ENCODE assay signal across 7 cellular contexts in the genomic region with DNA sequence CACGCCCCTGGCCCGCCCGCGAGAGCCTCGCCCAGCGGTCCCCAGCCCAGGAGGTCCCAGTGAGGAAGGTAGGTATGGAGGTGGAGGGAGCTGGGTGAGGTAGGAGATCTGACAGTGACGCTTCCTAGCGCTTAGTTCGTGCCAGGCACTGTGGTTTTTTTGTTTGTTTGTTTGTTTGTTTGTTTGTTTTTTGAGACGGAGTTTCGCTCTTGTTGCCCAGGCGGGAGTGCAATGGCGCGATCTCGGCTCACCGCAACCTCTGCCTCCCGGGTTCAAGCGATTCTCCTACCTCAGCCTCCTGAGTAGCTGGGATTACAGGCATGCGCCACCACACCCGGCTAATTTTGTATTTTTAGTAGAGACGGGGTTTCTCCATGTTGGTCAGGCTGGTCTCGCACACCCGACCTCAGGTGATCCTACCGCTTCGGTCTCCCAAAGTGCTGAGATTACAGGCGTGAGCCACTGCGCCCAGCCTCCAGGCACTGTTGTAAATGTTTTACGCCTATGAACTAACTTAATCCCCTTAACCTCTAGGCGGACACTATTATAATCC. TPM values are rescaled to one million over a fixed set of nuclear protein-coding genes. Genes with fewer than 3 reads are reported as not detected.
DNase-seq lines count a peak whose midpoint lies in the region; TF ChIP-seq lines count a peak whose summit lies in the region.
"Not testable (repeated sequence)": the region's sequence is repeated elsewhere in the genome, so short reads cannot be mapped to it uniquely, and the experiment has no call there.
"Had no signal": no experiment of that assay in that cellular context is flagged by ENCODE, and none has a peak within 500 bp of the region (broad histone marks: within the 10 kb centered on the region; RNA-seq: fewer than 3 reads in every experiment).

No MANE protein-coding gene starts in this region.

- no CpG with 5 or more reads among the region's 29 CpGs for WGBS in iPS DF 6.9 (ENCODE audit: insufficient coverage, insufficient read length)

- not testable (repeated sequence) for H3K27ac ChIP-seq in HL-60 (replicated peaks); iPS DF 6.9 (ENCODE audit: low read length)

- peak overlapping the region; percentile 44; the same call in 1 of the 2 replicates for H3K4me3 ChIP-seq in HL-60 (replicated peaks; ENCODE audit: insufficient read depth, low read length)
- peak overlapping the region; percentile 34 for H3K4me3 ChIP-seq in choroid plexus epithelial cell (ENCODE audit: low read depth, low read length)
- peak overlapping the region; percentile 55; the same call in 1 of the 2 replicates for H3K4me3 ChIP-seq in iPS DF 6.9 (ENCODE audit: low read length)

- H3K27me3 Mint-ChIP-seq in activated CD4-positive, alpha-beta T cell treated with anti-CD3 and anti-CD28 coated beads, Interleukin-2, amount 10 ng/mL, durations not matched to agents 7 days and 5 days, result peaks cover 37% of the 10 kb centered on the region
- H3K27me3 Mint-ChIP-seq in osteocyte (ENCODE audit: unreplicated experiment), result not testable (repeated sequence)

- not testable (repeated sequence) for DNase-seq in HL-60 (ENCODE audit: low read depth in 1 of 2, low spot score in 1 of 2); activated CD4-positive, alpha-beta T cell treated with anti-CD3 and anti-CD28 coated beads, Interleukin-2, amount 10 ng/mL, durations not matched to agents 7 days and 5 days; choroid plexus epithelial cell (ENCODE audit: low read depth); iPS DF 6.9 (ENCODE audit: low read depth, low spot score); osteocyte (ENCODE audit: extremely low spot score, unreplicated experiment)

- POLR2A ChIA-PET in activated CD4-positive, alpha-beta T cell treated with anti-CD3 and anti-CD28 coated beads, Interleukin-2, amount 10 ng/mL, durations not matched to agents 7 days and 5 days (lab: Charles Lee), result not testable (repeated sequence)

- not testable (repeated sequence) for TF ChIP-seq CTCF in HL-60 (IDR thresholded peaks at IDR 0.05; ENCODE audit: insufficient read depth, low read length); choroid plexus epithelial cell (conservative IDR thresholded peaks at IDR 0.05; ENCODE audit: low read depth, low read length); osteocyte (IDR thresholded peaks at IDR 0.05)

- H3K27ac Mint-ChIP-seq in activated CD4-positive, alpha-beta T cell treated with anti-CD3 and anti-CD28 coated beads, Interleukin-2, amount 10 ng/mL, durations not matched to agents 7 days and 5 days; osteocyte (ENCODE audit: unreplicated experiment): not testable (repeated sequence)

- H3K4me3 Mint-ChIP-seq in activated CD4-positive, alpha-beta T cell treated with anti-CD3 and anti-CD28 coated beads, Interleukin-2, amount 10 ng/mL, durations not matched to agents 7 days and 5 days, result peak overlapping the region; percentile 44
- H3K4me3 Mint-ChIP-seq in osteocyte (ENCODE audit: unreplicated experiment), result peak overlapping the region; percentile 48

- H3K4me1 Mint-ChIP-seq in activated CD4-positive, alpha-beta T cell treated with anti-CD3 and anti-CD28 coated beads, Interleukin-2, amount 10 ng/mL, durations not matched to agents 7 days and 5 days, result peaks cover 36% of the 10 kb centered on the region
- H3K4me1 Mint-ChIP-seq in osteocyte (ENCODE audit: unreplicated experiment), result peaks cover 29% of the 10 kb centered on the region

- CTCF ChIA-PET in activated CD4-positive, alpha-beta T cell treated with anti-CD3 and anti-CD28 coated beads, Interleukin-2, amount 10 ng/mL, durations not matched to agents 7 days and 5 days (lab: Charles Lee), result interaction anchor here (0.6 to 3.3 kb wide), 14 partner anchors 10 to 663 kb away, joined by 3 to 12 read pairs (median 4); partner anchors contain the start of genes LRRC8E, MAP2K7, TIMM44 and TRAPPC5

- not testable (repeated sequence) for H3K36me3 Mint-ChIP-seq in activated CD4-positive, alpha-beta T cell treated with anti-CD3 and anti-CD28 coated beads, Interleukin-2, amount 10 ng/mL, durations not matched to agents 7 days and 5 days (ENCODE audit: low read depth); osteocyte (ENCODE audit: unreplicated experiment)

- not testable (repeated sequence) for H3K4me1 ChIP-seq in iPS DF 6.9 (ENCODE audit: control insufficient read depth, insufficient read depth, low read length)

- not testable (repeated sequence) for H3K9me3 Mint-ChIP-seq in activated CD4-positive, alpha-beta T cell treated with anti-CD3 and anti-CD28 coated beads, Interleukin-2, amount 10 ng/mL, durations not matched to agents 7 days and 5 days; osteocyte (ENCODE audit: unreplicated experiment)

- H3K36me3 ChIP-seq in iPS DF 6.9 (ENCODE audit: control insufficient read depth, insufficient read depth, low read length), result not testable (repeated sequence)

- not testable (repeated sequence) for H3K9me3 ChIP-seq in iPS DF 6.9 (ENCODE audit: control insufficient read depth, insufficient read depth, low read length)

- H3K27me3 ChIP-seq in HL-60 (ENCODE audit: insufficient read depth, poor library complexity, severe bottlenecking), result not testable (repeated sequence)
- peaks cover 13% of the 10 kb centered on the region for H3K27me3 ChIP-seq in iPS DF 6.9 (ENCODE audit: control insufficient read depth, insufficient read depth, low read length)

RNA-seq across cellular contexts. Expression of gene SNAPC2, which starts 2.0 kb away (rescaled TPM):
- total RNA-seq in activated CD4-positive, alpha-beta T cell treated with anti-CD3 and anti-CD28 coated beads, Interleukin-2, amount 10 ng/mL, durations not matched to agents 7 days and 5 days, result 10 to 100 TPM; 18.6 to 19.1 TPM
- 19.6 and 21.9 TPM in 2 replicates for total RNA-seq in osteocyte

RNA-seq across cellular contexts. Expression of gene TGFBR3L, which starts 3.5 kb away (rescaled TPM):
- 1 to 10 TPM in 1 of 2 experiments, under 1 TPM in 1; 0.79 to 1.4 TPM for total RNA-seq in activated CD4-positive, alpha-beta T cell treated with anti-CD3 and anti-CD28 coated beads, Interleukin-2, amount 10 ng/mL, durations not matched to agents 7 days and 5 days
- total RNA-seq in osteocyte, result 2.3 and 2.6 TPM in 2 replicates
- total RNA-seq: lung microvascular endothelial cell, sciatic nerve had no signal

RNA-seq across cellular contexts. Expression of gene CTXN1, which starts 7.8 kb away (rescaled TPM):
- not detected for total RNA-seq in activated CD4-positive, alpha-beta T cell treated with anti-CD3 and anti-CD28 coated beads, Interleukin-2, amount 10 ng/mL, durations not matched to agents 7 days and 5 days
- 28.7 and 28.8 TPM in 2 replicates for total RNA-seq in osteocyte

RNA-seq across cellular contexts. Expression of gene MAP2K7, which starts 14.5 kb away (rescaled TPM):
- 10 to 100 TPM; 44.1 to 45.6 TPM for total RNA-seq in activated CD4-positive, alpha-beta T cell treated with anti-CD3 and anti-CD28 coated beads, Interleukin-2, amount 10 ng/mL, durations not matched to agents 7 days and 5 days
- 34.4 and 42.1 TPM in 2 replicates for total RNA-seq in osteocyte

RNA-seq across cellular contexts. Expression of gene TIMM44, which starts 25.3 kb away (rescaled TPM):
- 10 to 100 TPM; 44.0 to 59.9 TPM for total RNA-seq in activated CD4-positive, alpha-beta T cell treated with anti-CD3 and anti-CD28 coated beads, Interleukin-2, amount 10 ng/mL, durations not matched to agents 7 days and 5 days
- 69.4 and 73.4 TPM in 2 replicates for total RNA-seq in osteocyte

Comparison
In these comparisons a context has a peak if more than half of its experiments do, and no peak if none do; other contexts are left out.
1. RNA of gene CTXN1, which starts 7.8 kb away (total RNA-seq): 28.7 to 28.8 TPM in osteocyte; not detected in activated CD4-positive, alpha-beta T cell treated with anti-CD3 and anti-CD28 coated beads, Interleukin-2, amount 10 ng/mL, durations not matched to agents 7 days and 5 days; every median in the first group is over 10 times any median in the second.
2. Peak in every context shown above with its lines, with median percentiles within 50 percentile points of each other: H3K4me3 ChIP-seq.